1 cellular context compared by ENCODE assay signal in genomic region chr3:114597012-114597411, GRCh38.
TF ChIP-seq lines count a peak whose summit lies in the region.

No MANE protein-coding gene starts in this region.

TF ChIP-seq in WTC11, 78 proteins besides CTCF, POLR2A, EP300 and RAD21 (continued from another document):
- TF ChIP-seq, protein P1, sequence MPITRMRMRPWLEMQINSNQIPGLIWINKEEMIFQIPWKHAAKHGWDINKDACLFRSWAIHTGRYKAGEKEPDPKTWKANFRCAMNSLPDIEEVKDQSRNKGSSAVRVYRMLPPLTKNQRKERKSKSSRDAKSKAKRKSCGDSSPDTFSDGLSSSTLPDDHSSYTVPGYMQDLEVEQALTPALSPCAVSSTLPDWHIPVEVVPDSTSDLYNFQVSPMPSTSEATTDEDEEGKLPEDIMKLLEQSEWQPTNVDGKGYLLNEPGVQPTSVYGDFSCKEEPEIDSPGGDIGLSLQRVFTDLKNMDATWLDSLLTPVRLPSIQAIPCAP (CRISPR knock-in tag; IDR thresholded peaks at IDR 0.05), result no peak
- TF ChIP-seq, protein P2, sequence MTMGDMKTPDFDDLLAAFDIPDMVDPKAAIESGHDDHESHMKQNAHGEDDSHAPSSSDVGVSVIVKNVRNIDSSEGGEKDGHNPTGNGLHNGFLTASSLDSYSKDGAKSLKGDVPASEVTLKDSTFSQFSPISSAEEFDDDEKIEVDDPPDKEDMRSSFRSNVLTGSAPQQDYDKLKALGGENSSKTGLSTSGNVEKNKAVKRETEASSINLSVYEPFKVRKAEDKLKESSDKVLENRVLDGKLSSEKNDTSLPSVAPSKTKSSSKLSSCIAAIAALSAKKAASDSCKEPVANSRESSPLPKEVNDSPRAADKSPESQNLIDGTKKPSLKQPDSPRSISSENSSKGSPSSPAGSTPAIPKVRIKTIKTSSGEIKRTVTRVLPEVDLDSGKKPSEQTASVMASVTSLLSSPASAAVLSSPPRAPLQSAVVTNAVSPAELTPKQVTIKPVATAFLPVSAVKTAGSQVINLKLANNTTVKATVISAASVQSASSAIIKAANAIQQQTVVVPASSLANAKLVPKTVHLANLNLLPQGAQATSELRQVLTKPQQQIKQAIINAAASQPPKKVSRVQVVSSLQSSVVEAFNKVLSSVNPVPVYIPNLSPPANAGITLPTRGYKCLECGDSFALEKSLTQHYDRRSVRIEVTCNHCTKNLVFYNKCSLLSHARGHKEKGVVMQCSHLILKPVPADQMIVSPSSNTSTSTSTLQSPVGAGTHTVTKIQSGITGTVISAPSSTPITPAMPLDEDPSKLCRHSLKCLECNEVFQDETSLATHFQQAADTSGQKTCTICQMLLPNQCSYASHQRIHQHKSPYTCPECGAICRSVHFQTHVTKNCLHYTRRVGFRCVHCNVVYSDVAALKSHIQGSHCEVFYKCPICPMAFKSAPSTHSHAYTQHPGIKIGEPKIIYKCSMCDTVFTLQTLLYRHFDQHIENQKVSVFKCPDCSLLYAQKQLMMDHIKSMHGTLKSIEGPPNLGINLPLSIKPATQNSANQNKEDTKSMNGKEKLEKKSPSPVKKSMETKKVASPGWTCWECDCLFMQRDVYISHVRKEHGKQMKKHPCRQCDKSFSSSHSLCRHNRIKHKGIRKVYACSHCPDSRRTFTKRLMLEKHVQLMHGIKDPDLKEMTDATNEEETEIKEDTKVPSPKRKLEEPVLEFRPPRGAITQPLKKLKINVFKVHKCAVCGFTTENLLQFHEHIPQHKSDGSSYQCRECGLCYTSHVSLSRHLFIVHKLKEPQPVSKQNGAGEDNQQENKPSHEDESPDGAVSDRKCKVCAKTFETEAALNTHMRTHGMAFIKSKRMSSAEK (CRISPR knock-in tag; IDR thresholded peaks at IDR 0.05; ENCODE audit: borderline replicate concordance), result no peak
- TF ChIP-seq MXD4 (CRISPR knock-in tag; IDR thresholded peaks at IDR 0.05; ENCODE audit: borderline replicate concordance) (no peak), TP53 (CRISPR knock-in tag; IDR thresholded peaks at IDR 0.05) (no peak), ZNF416 (CRISPR knock-in tag; IDR thresholded peaks at IDR 0.05) (no peak), ZNF671 (CRISPR knock-in tag; IDR thresholded peaks at IDR 0.05) (no peak), GRHL2 (CRISPR knock-in tag; IDR thresholded peaks at IDR 0.05; ENCODE audit: insufficient replicate concordance, severe bottlenecking) (no peak), CREM (CRISPR knock-in tag; IDR thresholded peaks at IDR 0.05) (no peak), HMGA2 (CRISPR knock-in tag; IDR thresholded peaks at IDR 0.05) (no peak)
- TF ChIP-seq, protein P3, sequence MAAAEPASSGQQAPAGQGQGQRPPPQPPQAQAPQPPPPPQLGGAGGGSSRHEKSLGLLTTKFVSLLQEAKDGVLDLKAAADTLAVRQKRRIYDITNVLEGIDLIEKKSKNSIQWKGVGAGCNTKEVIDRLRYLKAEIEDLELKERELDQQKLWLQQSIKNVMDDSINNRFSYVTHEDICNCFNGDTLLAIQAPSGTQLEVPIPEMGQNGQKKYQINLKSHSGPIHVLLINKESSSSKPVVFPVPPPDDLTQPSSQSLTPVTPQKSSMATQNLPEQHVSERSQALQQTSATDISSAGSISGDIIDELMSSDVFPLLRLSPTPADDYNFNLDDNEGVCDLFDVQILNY (CRISPR knock-in tag; IDR thresholded peaks at IDR 0.05), result no peak
- TF ChIP-seq, protein P4, sequence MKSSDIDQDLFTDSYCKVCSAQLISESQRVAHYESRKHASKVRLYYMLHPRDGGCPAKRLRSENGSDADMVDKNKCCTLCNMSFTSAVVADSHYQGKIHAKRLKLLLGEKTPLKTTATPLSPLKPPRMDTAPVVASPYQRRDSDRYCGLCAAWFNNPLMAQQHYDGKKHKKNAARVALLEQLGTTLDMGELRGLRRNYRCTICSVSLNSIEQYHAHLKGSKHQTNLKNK (CRISPR knock-in tag; IDR thresholded peaks at IDR 0.05), result no peak
- TF ChIP-seq, protein P5, sequence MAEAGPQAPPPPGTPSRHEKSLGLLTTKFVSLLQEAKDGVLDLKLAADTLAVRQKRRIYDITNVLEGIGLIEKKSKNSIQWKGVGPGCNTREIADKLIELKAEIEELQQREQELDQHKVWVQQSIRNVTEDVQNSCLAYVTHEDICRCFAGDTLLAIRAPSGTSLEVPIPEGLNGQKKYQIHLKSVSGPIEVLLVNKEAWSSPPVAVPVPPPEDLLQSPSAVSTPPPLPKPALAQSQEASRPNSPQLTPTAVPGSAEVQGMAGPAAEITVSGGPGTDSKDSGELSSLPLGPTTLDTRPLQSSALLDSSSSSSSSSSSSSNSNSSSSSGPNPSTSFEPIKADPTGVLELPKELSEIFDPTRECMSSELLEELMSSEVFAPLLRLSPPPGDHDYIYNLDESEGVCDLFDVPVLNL (CRISPR knock-in tag; IDR thresholded peaks at IDR 0.05; ENCODE audit: borderline replicate concordance, low read depth), result no peak
